In the genomic region with DNA sequence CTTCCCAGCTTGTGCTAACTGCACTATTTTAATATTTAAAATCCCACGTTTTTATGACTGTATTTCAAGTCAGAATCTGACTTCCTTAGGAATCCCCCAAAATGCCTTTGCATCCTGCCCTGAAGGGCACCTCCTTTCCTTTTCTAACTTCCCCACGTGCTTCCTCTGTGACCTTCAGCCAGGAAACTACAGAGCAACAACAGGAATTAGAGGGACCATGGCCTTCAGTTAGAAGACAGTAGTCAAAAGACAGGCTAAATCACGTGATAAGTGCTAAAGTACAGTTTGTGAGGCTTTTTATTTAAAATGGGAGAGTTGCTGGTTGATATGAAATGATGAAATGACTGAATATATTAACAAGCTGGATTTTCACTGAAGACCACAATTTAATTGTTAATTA, we compare ENCODE assay signal across 12 cellular contexts. TPM values are rescaled to one million over a fixed set of nuclear protein-coding genes. Genes with fewer than 3 reads are reported as not detected.
A peak's percentile ranks its signal among the peaks of the same experiment; 100 is the strongest.
DNase-seq lines count a peak whose midpoint lies in the region; ATAC-seq and TF ChIP-seq lines count a peak whose summit lies in the region.
"Had no signal": no experiment of that assay in that cellular context is flagged by ENCODE, and none has a peak within 500 bp of the region (broad histone marks: within the 10 kb centered on the region; RNA-seq: fewer than 3 reads in every experiment).

No MANE protein-coding gene starts in this region.

- intact Hi-C loops in Caco-2 (cut with micrococcal nuclease; ENCODE audit: unreplicated experiment), result loop anchor here (1.0 to 5.0 kb wide), 6 partner anchors 72 to 390 kb away; no protein-coding TSS in a partner anchor

- DNase-seq in Caco-2 (no peak), SJCRH30 (no peak), osteocyte (ENCODE audit: extremely low spot score, unreplicated experiment) (no peak), hepatic stellate cell (ENCODE audit: low spot score) (no peak), ureter (ENCODE audit: low spot score) (no peak), glutamatergic neuron (no peak), HuH-7.5 (ENCODE audit: low spot score) (no peak)

- BruUV-seq in Caco-2 (replicated peaks; lab: Mats Ljungman, UMichigan), result no TSS peak

- H3K4me1 ChIP-seq in Caco-2, result peaks cover 6% of the 10 kb centered on the region
- peaks cover 15% of the 10 kb centered on the region for H3K4me1 ChIP-seq in SJCRH30
- peaks cover 5 to 31% (median 14%) of the 10 kb centered on the region in 3 donors for H3K4me1 ChIP-seq in gastroesophageal sphincter

- no peak for TF ChIP-seq POLR2A in gastroesophageal sphincter (IDR thresholded peaks at IDR 0.05)

- H3K27me3 Mint-ChIP-seq in Caco-2 (ENCODE audit: insufficient read depth, unreplicated experiment), result no peaks in the 10 kb centered on the region
- no peaks in the 10 kb centered on the region for H3K27me3 Mint-ChIP-seq in osteocyte (ENCODE audit: unreplicated experiment)
- peaks cover 2% of the 10 kb centered on the region for H3K27me3 Mint-ChIP-seq in glutamatergic neuron (ENCODE audit: unreplicated experiment)

- no peak for TF ChIP-seq EP300 in gastroesophageal sphincter (IDR thresholded peaks at IDR 0.05)

- WGBS in gastroesophageal sphincter (ENCODE audit: low coverage in 1 of 2), 2 donors, result 13 to 19% methylated on average over 2 to 3 of the region's 3 CpGs

- no peak for ATAC-seq in gastroesophageal sphincter

- peak overlapping the region; percentile 0 for H3K27ac Mint-ChIP-seq in Caco-2 (ENCODE audit: unreplicated experiment)
- H3K27ac Mint-ChIP-seq in osteocyte (ENCODE audit: unreplicated experiment), result peak overlapping the region; percentile 66
- no peak overlapping the region for H3K27ac Mint-ChIP-seq in glutamatergic neuron (ENCODE audit: unreplicated experiment)

- POLR2A ChIA-PET in Caco-2 (lab: Charles Lee), result no interaction called here

- H3K4me3 ChIP-seq in Caco-2 (ENCODE audit: low read depth, low read length) (no peak overlapping the region), SJCRH30 (no peak overlapping the region), gastroesophageal sphincter (no peak overlapping the region)

- CTCF ChIA-PET in Caco-2 (lab: Charles Lee), result interaction anchor here (0.9 to 1.5 kb wide), 9 partner anchors 8 to 298 kb away, joined by 3 to 20 read pairs (median 5); partner anchors contain the start of gene ABHD10

- H3K4me1 Mint-ChIP-seq in Caco-2 (ENCODE audit: low read depth, unreplicated experiment), result peaks cover 12% of the 10 kb centered on the region
- H3K4me1 Mint-ChIP-seq in osteocyte (ENCODE audit: unreplicated experiment), result peaks cover 14% of the 10 kb centered on the region
- H3K4me1 Mint-ChIP-seq in glutamatergic neuron (ENCODE audit: low read depth, unreplicated experiment), result peaks cover 3% of the 10 kb centered on the region

- H3K36me3 ChIP-seq in Caco-2 (ENCODE audit: control insufficient read depth, insufficient read depth, low read length) (no peaks in the 10 kb centered on the region; the same call in 1 of the 2 replicates), SJCRH30 (peaks cover 73% of the 10 kb centered on the region), gastroesophageal sphincter (peaks cover 0 to 51% of the 10 kb centered on the region in 2 donors)

- no peaks in the 10 kb centered on the region for H3K9me3 ChIP-seq in Caco-2
- no peaks in the 10 kb centered on the region for H3K9me3 ChIP-seq in SJCRH30 (replicated peaks)
- no peaks in the 10 kb centered on the region for H3K9me3 ChIP-seq in gastroesophageal sphincter

- no peak for TF ChIP-seq CTCF in Caco-2 (IDR thresholded peaks at IDR 0.05; ENCODE audit: insufficient read depth in 1 of 2, low read depth in 1 of 2, low read length in 1 of 2, severe bottlenecking in 1 of 2, unreplicated experiment in 1 of 2)
- no peak for TF ChIP-seq CTCF in gastroesophageal sphincter (IDR thresholded peaks at IDR 0.05)
- TF ChIP-seq CTCF in osteocyte (IDR thresholded peaks at IDR 0.05), result no peak
- no peak for TF ChIP-seq CTCF in glutamatergic neuron (IDR thresholded peaks at IDR 0.05; ENCODE audit: partially characterized antibody, unreplicated experiment)

- H3K36me3 Mint-ChIP-seq in Caco-2 (ENCODE audit: insufficient read depth, unreplicated experiment) (peaks cover 62% of the 10 kb centered on the region), osteocyte (ENCODE audit: unreplicated experiment) (peaks cover 58% of the 10 kb centered on the region), glutamatergic neuron (ENCODE audit: unreplicated experiment) (no peaks in the 10 kb centered on the region)

- H3K4me3 Mint-ChIP-seq in Caco-2 (ENCODE audit: unreplicated experiment) (no peak overlapping the region), osteocyte (ENCODE audit: unreplicated experiment) (no peak overlapping the region), glutamatergic neuron (ENCODE audit: unreplicated experiment) (no peak overlapping the region)

- H3K27me3 ChIP-seq in Caco-2 (replicated peaks; ENCODE audit: control insufficient read depth, insufficient read depth, low read length) (no peaks in the 10 kb centered on the region), SJCRH30 (no peaks in the 10 kb centered on the region), gastroesophageal sphincter (no peaks in the 10 kb centered on the region)

- no peaks in the 10 kb centered on the region for H3K9me3 Mint-ChIP-seq in Caco-2 (ENCODE audit: unreplicated experiment)
- no peaks in the 10 kb centered on the region for H3K9me3 Mint-ChIP-seq in osteocyte (ENCODE audit: unreplicated experiment)
- H3K9me3 Mint-ChIP-seq in glutamatergic neuron (ENCODE audit: unreplicated experiment), result peaks cover 2% of the 10 kb centered on the region

- peak overlapping the region; percentile 16; the same call in 1 of the 2 replicates for H3K27ac ChIP-seq in SJCRH30
- peak overlapping the region; percentile 23 to 57 (median 50) for H3K27ac ChIP-seq in gastroesophageal sphincter
- H3K27ac ChIP-seq: RWPE1 had no signal

RNA-seq across cellular contexts. Expression of gene ABHD10, which starts 11.8 kb away (rescaled TPM):
- 37.0 and 41.8 TPM in 2 replicates for total RNA-seq in Caco-2 (2022)
- total RNA-seq in SJCRH30 (2014; rRNA removed; shearing (Covaris generic)), result 37.4 and 48.7 TPM in 2 replicates
- total RNA-seq in gastroesophageal sphincter, result 10 to 100 TPM; 10.6 to 22.4 (median 17.1) TPM
- total RNA-seq in osteocyte, result 24.3 and 25.5 TPM in 2 replicates
- 28.2 TPM for total RNA-seq in ureter
- total RNA-seq in glutamatergic neuron (ENCODE audit: unreplicated experiment), result 35.9 TPM

RNA-seq across cellular contexts. Expression of gene TAGLN3, which starts 31.7 kb away (rescaled TPM):
- not detected in 2 replicates for total RNA-seq in Caco-2 (2022)
- 19.1 and 19.8 TPM in 2 replicates for total RNA-seq in SJCRH30 (2014; rRNA removed; shearing (Covaris generic))
- 1 to 10 TPM in 3 of 4 donors, not detected in 1; 1.1 to 2.7 (median 1.5) TPM for total RNA-seq in gastroesophageal sphincter
- total RNA-seq in osteocyte, result not detected in 2 replicates
- not detected for total RNA-seq in ureter
- total RNA-seq in glutamatergic neuron (ENCODE audit: unreplicated experiment), result 819 TPM
- total RNA-seq: dermis microvascular lymphatic vessel endothelial cell, fibroblast of villous mesenchyme, NCI-H460 had no signal

Comparison
In these comparisons a context has a peak if more than half of its experiments do, and no peak if none do; other contexts are left out.
1. RNA of gene TAGLN3, which starts 31.7 kb away (total RNA-seq): 819 TPM in glutamatergic neuron (single experiment); 19.1 to 19.8 TPM in SJCRH30, 1.1 to 2.7 TPM in gastroesophageal sphincter, not detected in Caco-2, not detected in osteocyte and not detected in ureter (single experiment); every median in the first group is over 10 times any median in the second.